In the genomic region with DNA sequence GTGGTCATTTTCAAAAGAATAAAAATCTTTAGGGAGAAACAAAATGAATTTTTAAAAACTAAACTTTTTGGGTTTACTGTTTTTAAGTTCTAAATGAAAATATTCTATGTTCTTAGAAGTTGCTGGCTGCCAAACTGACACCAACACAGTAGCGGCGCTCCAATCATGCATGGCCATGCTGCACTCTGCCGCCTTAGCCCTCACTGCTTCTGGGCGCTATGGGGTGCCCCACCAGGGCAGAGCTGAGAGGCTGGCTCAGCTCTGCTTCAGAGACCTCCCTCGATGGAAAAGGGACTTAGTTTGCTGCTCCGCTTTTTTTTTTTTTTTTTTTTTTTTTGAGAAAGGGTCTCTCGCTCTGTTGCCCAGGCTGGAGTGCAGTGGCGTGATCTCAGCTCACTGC, we compare ENCODE assay signal across 11 cellular contexts. TPM values are rescaled to one million over a fixed set of nuclear protein-coding genes. Genes with fewer than 3 reads are reported as not detected.
DNase-seq lines count a peak whose midpoint lies in the region; ATAC-seq, FAIRE-seq and TF ChIP-seq lines count a peak whose summit lies in the region.
"Had no signal": no experiment of that assay in that cellular context is flagged by ENCODE, and none has a peak within 500 bp of the region (broad histone marks: within the 10 kb centered on the region; RNA-seq: fewer than 3 reads in every experiment).

No MANE protein-coding gene starts in this region.

- H3K27me3 Mint-ChIP-seq in activated CD4-positive, alpha-beta T cell treated with anti-CD3 and anti-CD28 coated beads, Interleukin-2, amount 10 ng/mL, durations not matched to agents 24 days and 14 days, result no peaks in the 10 kb centered on the region
- H3K27me3 Mint-ChIP-seq in stimulated activated naive CD8-positive, alpha-beta T cell treated with anti-CD3 and anti-CD28 coated beads, Interleukin-15, amount 100 ng/mL, for 72 hours, result no peaks in the 10 kb centered on the region
- H3K27me3 Mint-ChIP-seq: dendritic cell treated with granulocyte-macrophage colony-stimulating factor and Interleukin-4, amounts not matched to agents 40 ng/mL and 50 ng/mL, for 4 days had no signal

- intact Hi-C loops in activated CD4-positive, alpha-beta T cell treated with anti-CD3 and anti-CD28 coated beads, Interleukin-2, amount 10 ng/mL, durations not matched to agents 24 days and 14 days (cut with micrococcal nuclease), result no loop called here
- intact Hi-C loops in esophagus muscularis mucosa (cut with DNase I), result no loop called here

- TF ChIP-seq CTCF in Peyer's patch (IDR thresholded peaks at IDR 0.05) (no peak), esophagus muscularis mucosa (IDR thresholded peaks at IDR 0.05) (no peak)

- H3K36me3 ChIP-seq in Peyer's patch, result no peaks in the 10 kb centered on the region
- H3K36me3 ChIP-seq in esophagus muscularis mucosa, result no peaks in the 10 kb centered on the region

- TF ChIP-seq EP300 in esophagus muscularis mucosa (IDR thresholded peaks at IDR 0.05), result no peak

- no peak for DNase-seq in activated CD4-positive, alpha-beta T cell treated with anti-CD3 and anti-CD28 coated beads, Interleukin-2, amount 10 ng/mL, durations not matched to agents 24 days and 14 days
- no peak for DNase-seq in activated CD4-positive, alpha-beta T cell treated with anti-CD3 and anti-CD28 coated beads, Interleukin-2, amount 50 U/mL, for 1 hour
- DNase-seq in Peyer's patch, result peak in 1 of 3 donors; percentile 60
- DNase-seq in esophagus muscularis mucosa (ENCODE audit: extremely low spot score), result no peak
- no peak for DNase-seq in stimulated activated naive CD8-positive, alpha-beta T cell treated with anti-CD3 and anti-CD28 coated beads, Interleukin-15, amount 100 ng/mL, for 72 hours
- DNase-seq in GM19239 (ENCODE audit: insufficient read length, low spot score), result no peak
- DNase-seq in iPS-NIHi7 (ENCODE audit: extremely low spot score), result no peak
- DNase-seq in NCI-H2107 treated with DMSO at 0.1 percent for 48 hours (lab: John Stamatoyannopoulos, UW; ENCODE audit: unreplicated experiment), result no peak
- DNase-seq: NCI-H526, T-helper 1 cell had no signal

- no peak for FAIRE-seq in GM19239 (lab: Jason Lieb, UNC)

- TF ChIP-seq POLR2A in Peyer's patch (IDR thresholded peaks at IDR 0.05) (no peak), esophagus muscularis mucosa (IDR thresholded peaks at IDR 0.05; ENCODE audit: low read depth) (no peak)

- peaks cover 25% of the 10 kb centered on the region for H3K36me3 Mint-ChIP-seq in activated CD4-positive, alpha-beta T cell treated with anti-CD3 and anti-CD28 coated beads, Interleukin-2, amount 10 ng/mL, durations not matched to agents 24 days and 14 days (ENCODE audit: low read depth)

- H3K9me3 ChIP-seq in Peyer's patch (no peaks in the 10 kb centered on the region), esophagus muscularis mucosa (no peaks in the 10 kb centered on the region)

- H3K4me3 Mint-ChIP-seq in activated CD4-positive, alpha-beta T cell treated with anti-CD3 and anti-CD28 coated beads, Interleukin-2, amount 10 ng/mL, durations not matched to agents 24 days and 14 days, result no peak overlapping the region
- peak overlapping the region; percentile 52 to 66 for H3K4me3 Mint-ChIP-seq in stimulated activated naive CD8-positive, alpha-beta T cell treated with anti-CD3 and anti-CD28 coated beads, Interleukin-15, amount 100 ng/mL, for 72 hours
- H3K4me3 Mint-ChIP-seq: dendritic cell treated with granulocyte-macrophage colony-stimulating factor and Interleukin-4, amounts not matched to agents 40 ng/mL and 50 ng/mL, for 4 days had no signal

- ATAC-seq in stimulated activated naive CD8-positive, alpha-beta T cell treated with anti-CD3 and anti-CD28 coated beads, Interleukin-15, amount 100 ng/mL, for 72 hours, result no peak

- no peaks in the 10 kb centered on the region for H3K9me3 Mint-ChIP-seq in activated CD4-positive, alpha-beta T cell treated with anti-CD3 and anti-CD28 coated beads, Interleukin-2, amount 10 ng/mL, durations not matched to agents 24 days and 14 days
- no peaks in the 10 kb centered on the region for H3K9me3 Mint-ChIP-seq in stimulated activated naive CD8-positive, alpha-beta T cell treated with anti-CD3 and anti-CD28 coated beads, Interleukin-15, amount 100 ng/mL, for 72 hours
- H3K9me3 Mint-ChIP-seq: dendritic cell treated with granulocyte-macrophage colony-stimulating factor and Interleukin-4, amounts not matched to agents 40 ng/mL and 50 ng/mL, for 4 days had no signal

- H3K4me3 ChIP-seq in Peyer's patch, result no peak overlapping the region
- H3K4me3 ChIP-seq in esophagus muscularis mucosa, result no peak overlapping the region

- H3K27ac Mint-ChIP-seq in activated CD4-positive, alpha-beta T cell treated with anti-CD3 and anti-CD28 coated beads, Interleukin-2, amount 10 ng/mL, durations not matched to agents 24 days and 14 days, result peak overlapping the region; percentile 72
- H3K27ac Mint-ChIP-seq in stimulated activated naive CD8-positive, alpha-beta T cell treated with anti-CD3 and anti-CD28 coated beads, Interleukin-15, amount 100 ng/mL, for 72 hours, result no peak overlapping the region
- H3K27ac Mint-ChIP-seq: dendritic cell treated with granulocyte-macrophage colony-stimulating factor and Interleukin-4, amounts not matched to agents 40 ng/mL and 50 ng/mL, for 4 days had no signal

- peaks cover 11 to 93% (median 40%) of the 10 kb centered on the region in 4 donors for H3K4me1 ChIP-seq in Peyer's patch
- peaks cover 42 to 90% (median 63%) of the 10 kb centered on the region in 4 donors for H3K4me1 ChIP-seq in esophagus muscularis mucosa

- peak overlapping the region; percentile 55 to 91 (median 68) for H3K27ac ChIP-seq in Peyer's patch
- peak overlapping the region in 3 of 4 donors; percentile 34 to 47 (median 46) for H3K27ac ChIP-seq in esophagus muscularis mucosa (replicated peaks in 1 of 4)

- H3K4me1 Mint-ChIP-seq in activated CD4-positive, alpha-beta T cell treated with anti-CD3 and anti-CD28 coated beads, Interleukin-2, amount 10 ng/mL, durations not matched to agents 24 days and 14 days, result peaks cover 66% of the 10 kb centered on the region
- H3K4me1 Mint-ChIP-seq in stimulated activated naive CD8-positive, alpha-beta T cell treated with anti-CD3 and anti-CD28 coated beads, Interleukin-15, amount 100 ng/mL, for 72 hours, result peaks cover 96% of the 10 kb centered on the region

- H3K27me3 ChIP-seq in Peyer's patch, result no peaks in the 10 kb centered on the region
- no peaks in the 10 kb centered on the region for H3K27me3 ChIP-seq in esophagus muscularis mucosa

- WGBS in esophagus muscularis mucosa, result 95% methylated on average over 8 of the region's 8 CpGs

RNA-seq across cellular contexts. Expression of gene EZR, which starts 20.9 kb away (rescaled TPM):
- 204 and 215 TPM in 2 replicates for total RNA-seq in activated CD4-positive, alpha-beta T cell treated with anti-CD3 and anti-CD28 coated beads, Interleukin-2, amount 10 ng/mL, durations not matched to agents 24 days and 14 days
- total RNA-seq in Peyer's patch, result 100 to 1,000 TPM; 201 to 515 (median 470) TPM
- total RNA-seq in esophagus muscularis mucosa, result 100 to 1,000 TPM; 205 to 226 (median 212) TPM
